In genomic region chr1:46813858-46814396, GRCh38 we compare ENCODE assay signal across 38 cellular contexts. TPM values are rescaled to one million over a fixed set of nuclear protein-coding genes. Genes with fewer than 3 reads are reported as not detected.
"Had no signal": no experiment of that assay in that cellular context is flagged by ENCODE, and none has a peak within 500 bp of the region (broad histone marks: within the 10 kb centered on the region; RNA-seq: fewer than 3 reads in every experiment).

No MANE protein-coding gene starts in this region.

- H3K4me3 Mint-ChIP-seq: activated CD4-positive, alpha-beta memory T cell treated with anti-CD3 and anti-CD28 coated beads, Interleukin-2, amount 10 ng/mL, durations not matched to agents 7 days and 5 days; activated CD4-positive, alpha-beta T cell treated with anti-CD3 and anti-CD28 coated beads for 36 hours; activated CD4-positive, alpha-beta T cell treated with anti-CD3 and anti-CD28 coated beads, Interleukin-2, amount 10 ng/mL, durations not matched to agents 7 days and 5 days; activated CD8-positive, alpha-beta memory T cell treated with anti-CD3 and anti-CD28 coated beads, Interleukin-2, amount 10 ng/mL, durations not matched to agents 7 days and 5 days; activated CD8-positive, alpha-beta T cell treated with anti-CD3 and anti-CD28 coated beads, Interleukin-2, amount 10 ng/mL, durations not matched to agents 7 days and 5 days; activated naive CD4-positive, alpha-beta T cell treated with anti-CD3 and anti-CD28 coated beads for 36 hours; activated naive CD8-positive, alpha-beta T cell treated with anti-CD3 and anti-CD28 coated beads for 36 hours; activated T-cell treated with anti-CD3 and anti-CD28 coated beads, Interleukin-2, amount 50 U/mL, for 24 hours; activated T-helper 17 cell treated with anti-CD3 and anti-CD28 coated beads, Interleukin-2, amount 50 U/mL, for 72 hours; T-helper 1 cell treated with Interleukin-12 subunit alpha and Interleukin-12 subunit beta and Interleukin-4 antibody, amounts not matched to agents 30 μg/mL and 1 μg/mL, for 36 hours; T-helper 2 cell treated with Interferon-gamma antibody and Interleukin-4, amounts not matched to agents 5 μg/mL and 100 μg/mL, for 36 hours; WTC11 had no signal

- H3K27me3 ChIP-seq: adrenal gland, body of pancreas, brain microvascular endothelial cell, breast epithelium had no signal

- ATAC-seq: activated CD4-positive, alpha-beta T cell treated with anti-CD3 and anti-CD28 coated beads for 36 hours; activated CD4-positive, CD25-positive, alpha-beta regulatory T cell treated with anti-CD3 and anti-CD28 coated beads, Interleukin-2, amount 50 U/mL, for 24 hours; activated CD8-positive, alpha-beta memory T cell treated with anti-CD3 and anti-CD28 coated beads, Interleukin-2, amount 10 ng/mL, durations not matched to agents 7 days and 5 days; activated CD8-positive, alpha-beta T cell treated with anti-CD3 and anti-CD28 coated beads, Interleukin-2, amount 10 ng/mL, durations not matched to agents 7 days and 5 days; activated naive CD4-positive, alpha-beta T cell treated with anti-CD3 and anti-CD28 coated beads, Interleukin-2, amount 50 U/mL, for 72 hours; activated T-helper 17 cell treated with anti-CD3 and anti-CD28 coated beads, Interleukin-2, amount 50 U/mL, for 72 hours; body of pancreas; WTC11 had no signal

- H3K9me3 Mint-ChIP-seq: activated CD4-positive, alpha-beta memory T cell treated with anti-CD3 and anti-CD28 coated beads, Interleukin-2, amount 10 ng/mL, durations not matched to agents 7 days and 5 days; activated CD4-positive, alpha-beta T cell treated with anti-CD3 and anti-CD28 coated beads, Interleukin-2, amount 10 ng/mL, durations not matched to agents 7 days and 5 days; activated naive CD4-positive, alpha-beta T cell treated with anti-CD3 and anti-CD28 coated beads for 36 hours; activated naive CD4-positive, alpha-beta T cell treated with anti-CD3 and anti-CD28 coated beads, Interleukin-2, amount 50 U/mL, for 72 hours; activated naive CD8-positive, alpha-beta T cell treated with anti-CD3 and anti-CD28 coated beads for 36 hours; activated T-cell treated with anti-CD3 and anti-CD28 coated beads, Interleukin-2, amount 50 U/mL, for 24 hours; activated T-helper 17 cell treated with anti-CD3 and anti-CD28 coated beads, Interleukin-2, amount 50 U/mL, for 72 hours; T-helper 1 cell treated with Interleukin-12 subunit alpha and Interleukin-12 subunit beta and Interleukin-4 antibody, amounts not matched to agents 30 μg/mL and 1 μg/mL, for 36 hours; T-helper 2 cell treated with Interferon-gamma antibody and Interleukin-4, amounts not matched to agents 5 μg/mL and 100 μg/mL, for 36 hours had no signal

- H3K36me3 Mint-ChIP-seq: activated CD8-positive, alpha-beta memory T cell treated with anti-CD3 and anti-CD28 coated beads, Interleukin-2, amount 10 ng/mL, durations not matched to agents 7 days and 5 days; activated naive CD4-positive, alpha-beta T cell treated with anti-CD3 and anti-CD28 coated beads, Interleukin-2, amount 50 U/mL, for 72 hours; activated naive CD8-positive, alpha-beta T cell treated with anti-CD3 and anti-CD28 coated beads for 36 hours; WTC11 had no signal

- H3K4me1 Mint-ChIP-seq: activated CD4-positive, alpha-beta memory T cell treated with anti-CD3 and anti-CD28 coated beads, Interleukin-2, amount 10 ng/mL, durations not matched to agents 7 days and 5 days; activated CD4-positive, alpha-beta T cell treated with anti-CD3 and anti-CD28 coated beads for 36 hours; activated CD4-positive, alpha-beta T cell treated with anti-CD3 and anti-CD28 coated beads, Interleukin-2, amount 10 ng/mL, durations not matched to agents 7 days and 5 days; activated CD8-positive, alpha-beta memory T cell treated with anti-CD3 and anti-CD28 coated beads, Interleukin-2, amount 10 ng/mL, durations not matched to agents 7 days and 5 days; activated naive CD8-positive, alpha-beta T cell treated with anti-CD3 and anti-CD28 coated beads for 36 hours; WTC11 had no signal

- H3K27me3 Mint-ChIP-seq: activated CD4-positive, alpha-beta memory T cell treated with anti-CD3 and anti-CD28 coated beads, Interleukin-2, amount 10 ng/mL, durations not matched to agents 7 days and 5 days; activated CD4-positive, alpha-beta T cell treated with anti-CD3 and anti-CD28 coated beads for 36 hours; activated CD4-positive, alpha-beta T cell treated with anti-CD3 and anti-CD28 coated beads, Interleukin-2, amount 10 ng/mL, durations not matched to agents 7 days and 5 days; activated CD8-positive, alpha-beta memory T cell treated with anti-CD3 and anti-CD28 coated beads, Interleukin-2, amount 10 ng/mL, durations not matched to agents 7 days and 5 days; activated naive CD8-positive, alpha-beta T cell treated with anti-CD3 and anti-CD28 coated beads for 36 hours; activated T-cell treated with anti-CD3 and anti-CD28 coated beads, Interleukin-2, amount 50 U/mL, for 24 hours; activated T-helper 17 cell treated with anti-CD3 and anti-CD28 coated beads, Interleukin-2, amount 50 U/mL, for 72 hours had no signal

- H3K4me1 ChIP-seq: adrenal gland, body of pancreas, breast epithelium had no signal

- H3K4me3 ChIP-seq: adrenal gland, body of pancreas, breast epithelium had no signal

- DNase-seq: activated CD4-positive, alpha-beta memory T cell treated with anti-CD3 and anti-CD28 coated beads, Interleukin-2, amount 10 ng/mL, durations not matched to agents 7 days and 5 days; activated CD4-positive, alpha-beta T cell treated with anti-CD3 and anti-CD28 coated beads for 1 hour; activated CD4-positive, alpha-beta T cell treated with anti-CD3 and anti-CD28 coated beads for 36 hours; activated CD4-positive, alpha-beta T cell treated with anti-CD3 and anti-CD28 coated beads for 48 hours; activated CD4-positive, alpha-beta T cell treated with anti-CD3 and anti-CD28 coated beads, Interleukin-2, amount 10 ng/mL, durations not matched to agents 7 days and 5 days; activated CD4-positive, alpha-beta T cell treated with anti-CD3 and anti-CD28 coated beads, Interleukin-2, amount 50 U/mL, for 48 hours; activated CD4-positive, CD25-positive, alpha-beta regulatory T cell; activated CD8-positive, alpha-beta memory T cell treated with anti-CD3 and anti-CD28 coated beads for 24 hours; activated CD8-positive, alpha-beta memory T cell treated with anti-CD3 and anti-CD28 coated beads, Interleukin-2, amount 10 ng/mL, durations not matched to agents 7 days and 5 days; activated CD8-positive, alpha-beta memory T cell treated with anti-CD3 and anti-CD28 coated beads, Interleukin-2, amount 50 U/mL, for 48 hours; activated CD8-positive, alpha-beta T cell treated with anti-CD3 and anti-CD28 coated beads, Interleukin-2, amount 10 ng/mL, durations not matched to agents 7 days and 5 days; activated effector memory CD4-positive, alpha-beta T cell treated with anti-CD3 and anti-CD28 coated beads, Interleukin-2, amount 50 U/mL, for 16 hours; activated gamma-delta T cell treated with Interleukin-2 at 50 U/mL for 16 hours; activated naive CD4-positive, alpha-beta T cell; activated naive CD4-positive, alpha-beta T cell treated with anti-CD3 and anti-CD28 coated beads for 36 hours; activated naive CD4-positive, alpha-beta T cell treated with anti-CD3 and anti-CD28 coated beads, Interleukin-2, amount 50 U/mL, for 16 hours; activated naive CD8-positive, alpha-beta T cell treated with anti-CD3 and anti-CD28 coated beads for 36 hours; activated T-cell treated with anti-CD3 and anti-CD28 coated beads, Interleukin-2, amount 50 U/mL, for 24 hours; activated T-cell treated with anti-CD3 and anti-CD28 coated beads, Interleukin-2, amount 50 U/mL, for 48 hours; adrenal gland; amniotic stem cell; aorta; body of pancreas; brain microvascular endothelial cell; central memory CD4-positive, alpha-beta T cell; T-helper 1 cell; T-helper 2 cell; T-helper 9 cell; WERI-Rb-1 had no signal

- H3K9me3 ChIP-seq: adrenal gland, body of pancreas, breast epithelium had no signal

- H3K27ac ChIP-seq: adrenal gland, body of pancreas, brain microvascular endothelial cell, breast epithelium, WERI-Rb-1 had no signal

- H3K27ac Mint-ChIP-seq: activated CD4-positive, alpha-beta memory T cell treated with anti-CD3 and anti-CD28 coated beads, Interleukin-2, amount 10 ng/mL, durations not matched to agents 7 days and 5 days; activated CD4-positive, alpha-beta T cell treated with anti-CD3 and anti-CD28 coated beads for 36 hours; activated CD4-positive, alpha-beta T cell treated with anti-CD3 and anti-CD28 coated beads, Interleukin-2, amount 10 ng/mL, durations not matched to agents 7 days and 5 days; activated CD8-positive, alpha-beta memory T cell treated with anti-CD3 and anti-CD28 coated beads, Interleukin-2, amount 10 ng/mL, durations not matched to agents 7 days and 5 days; activated CD8-positive, alpha-beta T cell treated with anti-CD3 and anti-CD28 coated beads, Interleukin-2, amount 10 ng/mL, durations not matched to agents 7 days and 5 days; activated naive CD4-positive, alpha-beta T cell treated with anti-CD3 and anti-CD28 coated beads for 36 hours; activated naive CD4-positive, alpha-beta T cell treated with anti-CD3 and anti-CD28 coated beads, Interleukin-2, amount 50 U/mL, for 72 hours; activated naive CD8-positive, alpha-beta T cell treated with anti-CD3 and anti-CD28 coated beads for 36 hours; activated T-cell treated with anti-CD3 and anti-CD28 coated beads, Interleukin-2, amount 50 U/mL, for 24 hours; activated T-helper 17 cell treated with anti-CD3 and anti-CD28 coated beads, Interleukin-2, amount 50 U/mL, for 72 hours; T-helper 1 cell treated with Interleukin-12 subunit alpha and Interleukin-12 subunit beta and Interleukin-4 antibody, amounts not matched to agents 30 μg/mL and 1 μg/mL, for 36 hours; T-helper 2 cell treated with Interferon-gamma antibody and Interleukin-4, amounts not matched to agents 5 μg/mL and 100 μg/mL, for 36 hours; WTC11 had no signal

- H3K36me3 ChIP-seq: adrenal gland, brain microvascular endothelial cell, breast epithelium, WERI-Rb-1 had no signal

RNA-seq across cellular contexts. Expression of gene CYP4B1, which starts 15.1 kb away (rescaled TPM):
- total RNA-seq: activated CD4-positive, alpha-beta memory T cell treated with anti-CD3 and anti-CD28 coated beads, Interleukin-2, amount 10 ng/mL, durations not matched to agents 7 days and 5 days; activated CD4-positive, alpha-beta T cell treated with anti-CD3 and anti-CD28 coated beads for 36 hours; activated CD4-positive, alpha-beta T cell treated with anti-CD3 and anti-CD28 coated beads, Interleukin-2, amount 10 ng/mL, durations not matched to agents 7 days and 5 days; activated CD8-positive, alpha-beta memory T cell treated with anti-CD3 and anti-CD28 coated beads, Interleukin-2, amount 10 ng/mL, durations not matched to agents 7 days and 5 days; activated CD8-positive, alpha-beta T cell treated with anti-CD3 and anti-CD28 coated beads, Interleukin-2, amount 10 ng/mL, durations not matched to agents 7 days and 5 days; activated naive CD4-positive, alpha-beta T cell treated with anti-CD3 and anti-CD28 coated beads for 36 hours; activated naive CD4-positive, alpha-beta T cell treated with anti-CD3 and anti-CD28 coated beads, Interleukin-2, amount 50 U/mL, for 72 hours; activated naive CD8-positive, alpha-beta T cell treated with anti-CD3 and anti-CD28 coated beads for 36 hours; astrocyte; cardiac septum had no signal
